In genomic region chr2:223601932-223602676, GRCh38 we compare ENCODE assay signal across 8 cellular contexts. TPM values are rescaled to one million over a fixed set of nuclear protein-coding genes. Genes with fewer than 3 reads are reported as not detected.
DNase-seq lines count a peak whose midpoint lies in the region; ATAC-seq, FAIRE-seq and TF ChIP-seq lines count a peak whose summit lies in the region.

A gene with protein sequence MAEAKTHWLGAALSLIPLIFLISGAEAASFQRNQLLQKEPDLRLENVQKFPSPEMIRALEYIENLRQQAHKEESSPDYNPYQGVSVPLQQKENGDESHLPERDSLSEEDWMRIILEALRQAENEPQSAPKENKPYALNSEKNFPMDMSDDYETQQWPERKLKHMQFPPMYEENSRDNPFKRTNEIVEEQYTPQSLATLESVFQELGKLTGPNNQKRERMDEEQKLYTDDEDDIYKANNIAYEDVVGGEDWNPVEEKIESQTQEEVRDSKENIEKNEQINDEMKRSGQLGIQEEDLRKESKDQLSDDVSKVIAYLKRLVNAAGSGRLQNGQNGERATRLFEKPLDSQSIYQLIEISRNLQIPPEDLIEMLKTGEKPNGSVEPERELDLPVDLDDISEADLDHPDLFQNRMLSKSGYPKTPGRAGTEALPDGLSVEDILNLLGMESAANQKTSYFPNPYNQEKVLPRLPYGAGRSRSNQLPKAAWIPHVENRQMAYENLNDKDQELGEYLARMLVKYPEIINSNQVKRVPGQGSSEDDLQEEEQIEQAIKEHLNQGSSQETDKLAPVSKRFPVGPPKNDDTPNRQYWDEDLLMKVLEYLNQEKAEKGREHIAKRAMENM (minus strand): TSS chr2:223602361. CDS start chr2:223599282, 3,079 bp downstream.

- TF ChIP-seq RAD21 in GM12878 (IDR thresholded peaks at IDR 0.05; ENCODE audit: insufficient read depth, low read depth, low read length): 0 out of 2 replicates have a peak, but pooled peaks have one; percentile 6

- H3K4me2 ChIP-seq in OCI-LY3 (ENCODE audit: low read length) (peak within 1 kb of the TSS; percentile 59), GM12878 (ENCODE audit: control insufficient read depth, insufficient read depth) (no peak within 1 kb of the TSS)

- CTCF ChIA-PET in GM12878 (lab: Yijun Ruan, JAX): interaction anchor here (0.9 to 1.6 kb wide), 9 partner anchors 12 to 689 kb away, joined by 3 to 5 read pairs (median 3); no protein-coding TSS in a partner anchor

- peak; percentile 68 for DNase-seq in D341Med (ENCODE audit: low spot score)
- peak; percentile 34 for DNase-seq in HuH-7.5 (ENCODE audit: low spot score)
- no peak for DNase-seq in GM12878 (ENCODE audit: low read depth, low spot score)
- DNase-seq in hypothalamus (lab: John Stamatoyannopoulos, UW): peak in 43 of 51 donors; percentile 2 to 77 (median 48)
- peak; percentile 14 to 21 for DNase-seq in gastrocnemius medialis
- DNase-seq in effector memory CD4-positive, alpha-beta T cell: no peak

- H3K4me1 ChIP-seq in OCI-LY3 (ENCODE audit: low read length) (no peaks in the 10 kb centered on the region), GM12878 (ENCODE audit: control insufficient read depth, insufficient read depth, low read length) (no peaks in the 10 kb centered on the region), gastrocnemius medialis (no peaks in the 10 kb centered on the region)
- H3K4me1 ChIP-seq in effector memory CD4-positive, alpha-beta T cell (ENCODE audit: control insufficient read depth, insufficient read depth, low read length, poor library complexity, severe bottlenecking): no peaks in the 10 kb centered on the region

- no peak for TF ChIP-seq EP300 in GM12878 (IDR thresholded peaks at IDR 0.05; ENCODE audit: borderline replicate concordance in 1 of 2, control insufficient read depth in 1 of 2, low read depth in 2 of 2, low read length in 2 of 2)

- H3K79me2 ChIP-seq in OCI-LY3 (ENCODE audit: low read length) (no peaks in the 10 kb centered on the region), GM12878 (ENCODE audit: control insufficient read depth, insufficient read depth, low read length) (no peaks in the 10 kb centered on the region)

- ATAC-seq in GM21367 (IDR thresholded peaks at IDR 0.05; ENCODE audit: unreplicated experiment) (peak; percentile 73), GM12878 (peak; percentile 80), gastrocnemius medialis (peak in 1 of 2 donors; percentile 64)

- H3K9me3 ChIP-seq in OCI-LY3 (ENCODE audit: insufficient read depth, low read length) (no peaks in the 10 kb centered on the region), GM12878 (replicated peaks; ENCODE audit: control insufficient read depth, insufficient read depth, low read length) (no peaks in the 10 kb centered on the region), gastrocnemius medialis (no peaks in the 10 kb centered on the region)
- no peaks in the 10 kb centered on the region for H3K9me3 ChIP-seq in effector memory CD4-positive, alpha-beta T cell (ENCODE audit: control insufficient read depth, low read length)

- in situ Hi-C loops in GM12878 (cut with MboI) (no loop called here), gastrocnemius medialis (cut with MboI; ENCODE audit: low sequenced_read_pairs in 4 of 4) (loop anchor here in 1 of 4 donors (25.0 kb wide), 1 partner anchor 615 kb away; no protein-coding TSS in a partner anchor)

- H3K4me3 ChIP-seq in OCI-LY3 (ENCODE audit: low read length) (peak within 1 kb of the TSS; percentile 48; the same call in 1 of the 2 replicates), GM12878 (no peak within 1 kb of the TSS), gastrocnemius medialis (peak within 1 kb of the TSS in 1 of 4 donors; percentile 6)
- H3K4me3 ChIP-seq in effector memory CD4-positive, alpha-beta T cell (ENCODE audit: insufficient read depth, low read depth, low read length, poor library complexity, severe bottlenecking): no peak within 1 kb of the TSS

- POLR2A ChIA-PET in GM12878 (lab: Charles Lee): no interaction called here

- intact Hi-C loops in GM12878 (cut with micrococcal nuclease; ENCODE audit: unreplicated experiment): no loop called here
- intact Hi-C loops in gastrocnemius medialis (cut with DNase I; ENCODE audit: low total_unique reads): no loop called here

- no peak for TF ChIP-seq CTCF in OCI-LY3 (IDR thresholded peaks at IDR 0.05; ENCODE audit: low read depth, low read length)
- peak in 2 of 3 experiments; percentile 17 to 20; a peak in 2 of 6 replicates for TF ChIP-seq CTCF in GM12878 (IDR thresholded peaks at IDR 0.05 in 2 of 3, conservative IDR thresholded peaks at IDR 0.05 in 1 of 3; ENCODE audit: control insufficient read depth in 2 of 3, extremely low read depth in 1 of 3, insufficient read depth in 1 of 3, low read depth in 3 of 3, low read length in 3 of 3)
- peak in 2 of 5 experiments; percentile 22 to 38 for TF ChIP-seq CTCF in gastrocnemius medialis (IDR thresholded peaks at IDR 0.05 in 4 of 5, conservative IDR thresholded peaks at IDR 0.05 in 1 of 5)

- H2AFZ ChIP-seq in OCI-LY3 (ENCODE audit: low read depth, low read length) (no peak within 1 kb of the TSS), GM12878 (ENCODE audit: control insufficient read depth, low read depth, low read length) (no peak within 1 kb of the TSS)

- 23% methylated on average over 17 of the region's 17 CpGs for WGBS in GM12878 (ENCODE audit: insufficient coverage, insufficient replicate concordance, low lambda C conversion rate, missing lambda C conversion rate)

- RAD21 ChIA-PET in GM12878 (lab: Charles Lee; ENCODE audit: unreplicated experiment): interaction anchor here (0.6 kb wide), 1 partner anchor 143 kb away, joined by 3 read pairs; no protein-coding TSS in a partner anchor

- TF ChIP-seq POLR2A in GM12878 (IDR thresholded peaks at IDR 0.05; ENCODE audit: low read depth, low read length): no peak
- no peak for TF ChIP-seq POLR2A in gastrocnemius medialis (IDR thresholded peaks at IDR 0.05)

- H3K27ac ChIP-seq in OCI-LY3 (ENCODE audit: low read length) (no peak within 1 kb of the TSS), GM12878 (ENCODE audit: control insufficient read depth, insufficient read depth) (no peak within 1 kb of the TSS), gastrocnemius medialis (no peak within 1 kb of the TSS)
- H3K27ac ChIP-seq in effector memory CD4-positive, alpha-beta T cell (ENCODE audit: insufficient read depth, low read length, poor library complexity, severe bottlenecking): no peak within 1 kb of the TSS

- H3K36me3 ChIP-seq in OCI-LY3 (replicated peaks; ENCODE audit: low read depth, low read length) (no peaks in the 10 kb centered on the region), GM12878 (ENCODE audit: control insufficient read depth in 2 of 2, insufficient read depth in 2 of 2, low read length in 1 of 2) (no peaks in the 10 kb centered on the region), gastrocnemius medialis (no peaks in the 10 kb centered on the region)
- no peaks in the 10 kb centered on the region for H3K36me3 ChIP-seq in effector memory CD4-positive, alpha-beta T cell (ENCODE audit: control insufficient read depth, insufficient read depth, low read length)

- H3K27me3 ChIP-seq in OCI-LY3 (ENCODE audit: low read depth, low read length) (peaks cover 2% of the 10 kb centered on the region; the same call in 1 of the 2 replicates), GM12878 (replicated peaks in 1 of 2; ENCODE audit: control insufficient read depth in 2 of 2, insufficient read depth in 2 of 2, low read length in 1 of 2) (no peaks in the 10 kb centered on the region; a peak in 1 of 4 replicates), gastrocnemius medialis (no peaks in the 10 kb centered on the region)
- H3K27me3 ChIP-seq in effector memory CD4-positive, alpha-beta T cell (replicated peaks; ENCODE audit: control insufficient read depth, insufficient read depth, low read length, poor library complexity, severe bottlenecking): no peaks in the 10 kb centered on the region

- no TSS peak for BruUV-seq in GM12878 (replicated peaks; lab: Mats Ljungman, UMichigan)

- SMC1A ChIA-PET in GM12878 (lab: Charles Lee; ENCODE audit: uncharacterized antibody, unreplicated experiment): interaction anchor here (0.6 kb wide), 1 partner anchor 141 kb away, joined by 3 read pairs; no protein-coding TSS in a partner anchor

- peak; percentile 49 for FAIRE-seq in GM12878 (lab: Jason Lieb, UNC)

- H3K9ac ChIP-seq in OCI-LY3 (ENCODE audit: low read length) (no peak within 1 kb of the TSS), GM12878 (ENCODE audit: control insufficient read depth, insufficient read depth, low read length) (no peak within 1 kb of the TSS)

- H4K20me1 ChIP-seq in OCI-LY3 (ENCODE audit: insufficient read depth, low read length) (no peaks in the 10 kb centered on the region), GM12878 (ENCODE audit: control insufficient read depth, insufficient read depth) (no peaks in the 10 kb centered on the region; the same call in 1 of the 2 replicates)

TF ChIP-seq in GM12878, 131 proteins besides CTCF, POLR2A, EP300 and RAD21 (continues in another document):
- no peak for TF ChIP-seq POLR2AphosphoS2 (IDR thresholded peaks at IDR 0.05; ENCODE audit: low read depth, low read length)

RNA-seq across cellular contexts. Expression of the gene that starts here (rescaled TPM):
- total RNA-seq in GM12878 (2013; cell fraction: nucleolus; rRNA removed): not detected in 2 replicates
- total RNA-seq in GM12878 (2014; rRNA removed): not detected in 2 replicates
- total RNA-seq in GM12878 (2014; rRNA removed; fragmentation: Illumina TruSeq; extraction: Trizol): not detected in 2 replicates
- not detected in 2 replicates for total RNA-seq in GM12878 (2021)
- polyA plus RNA-seq in GM12878 (2011; ENCODE audit: low read depth): 0.09 TPM
- 0.03 and 0.05 TPM in 2 replicates for polyA plus RNA-seq in GM12878 (2011; rRNA removed)
- not detected in 2 replicates for polyA plus RNA-seq in GM12878 (2011; cell fraction: cytosol; rRNA removed)
- polyA plus RNA-seq in GM12878 (2011; cell fraction: nucleus; rRNA removed): 0.07 and 0.09 TPM in 2 replicates
- 0.09 TPM in 1 of 2 replicates, not detected in the other for polyA plus RNA-seq in GM12878 (2012)
- 0.65 TPM in 1 of 2 replicates, not detected in the other for polyA plus RNA-seq in GM12878 (2014; fragmentation: Illumina TruSeq; extraction: Trizol)
- not detected for polyA plus RNA-seq in GM12878 (2014; fragmentation: Nextera tagmentation; extraction: Ambion mirVana)
- not detected in 2 replicates for polyA plus RNA-seq in GM12878 (2014; rRNA removed)
- polyA plus RNA-seq in GM12878 (2016; fragmentation: Nextera tagmentation; extraction: Ambion mirVana): not detected
- not detected in 2 replicates for polyA minus RNA-seq in GM12878 (2011; rRNA and poly(A)+ RNA removed)
- polyA minus RNA-seq in GM12878 (2011; cell fraction: cytosol; rRNA and poly(A)+ RNA removed): not detected in 2 replicates
- not detected in 2 replicates for polyA minus RNA-seq in GM12878 (2011; cell fraction: nucleus; rRNA and poly(A)+ RNA removed)
- not detected for total RNA-seq in gastrocnemius medialis

Comparison
In these comparisons a context has a peak if more than half of its experiments do, and no peak if none do; other contexts are left out.
1. Peak in ATAC-seq in GM12878; RNA of the gene not detected or under 1 TPM.
2. Peak in DNase-seq in gastrocnemius medialis; RNA of the gene not detected or under 1 TPM.
3. DNase-seq: peak in D341Med (single experiment), HuH-7.5 (single experiment) and hypothalamus (43 of 51); none in GM12878 (single experiment) and effector memory CD4-positive, alpha-beta T cell (0 of 3).